In genomic region chr6:112407191-112407590, GRCh38 we compare ENCODE assay signal across 23 cellular contexts.
"Had no signal": no experiment of that assay in that cellular context is flagged by ENCODE, and none has a peak within 500 bp of the region (broad histone marks: within the 10 kb centered on the region; RNA-seq: fewer than 3 reads in every experiment).

No MANE protein-coding gene starts in this region.

- H3K27ac ChIP-seq: gastroesophageal sphincter, pancreas, prostate gland, right atrium auricular region, stomach, tibial artery had no signal

- H3K4me3 Mint-ChIP-seq: activated B cell treated with CpG ODN at 0.5 μM for 24 hours; activated CD8-positive, alpha-beta T cell treated with anti-CD3 and anti-CD28 coated beads for 36 hours; activated naive CD8-positive, alpha-beta T cell; activated T-cell treated with anti-CD3 and anti-CD28 coated beads, Interleukin-2, amount 50 U/mL, for 72 hours; memory B cell; naive thymus-derived CD8-positive, alpha-beta T cell; neural crest cell; stimulated activated naive B cell treated with anti-CD40 and anti-IgM and Interleukin-4, amounts not matched to agents 10 μg/mL and 1 μg/mL and 100 μg/mL, for 72 hours had no signal

- H3K27ac Mint-ChIP-seq: activated B cell treated with CpG ODN at 0.5 μM for 24 hours; activated CD8-positive, alpha-beta T cell treated with anti-CD3 and anti-CD28 coated beads for 36 hours; activated naive CD8-positive, alpha-beta T cell; activated T-cell treated with anti-CD3 and anti-CD28 coated beads, Interleukin-2, amount 50 U/mL, for 72 hours; memory B cell; naive thymus-derived CD8-positive, alpha-beta T cell; stimulated activated naive B cell treated with anti-CD40 and anti-IgM and Interleukin-4, amounts not matched to agents 10 μg/mL and 1 μg/mL and 100 μg/mL, for 72 hours had no signal

- H3K4me1 Mint-ChIP-seq: activated B cell treated with CpG ODN at 0.5 μM for 24 hours; memory B cell; naive thymus-derived CD8-positive, alpha-beta T cell; stimulated activated naive B cell treated with anti-CD40 and anti-IgM and Interleukin-4, amounts not matched to agents 10 μg/mL and 1 μg/mL and 100 μg/mL, for 72 hours had no signal

- H3K4me1 ChIP-seq: breast epithelium, pancreas, prostate gland, right atrium auricular region, stomach, tibial artery had no signal

- H3K9me3 Mint-ChIP-seq: activated B cell treated with CpG ODN at 0.5 μM for 24 hours; activated CD8-positive, alpha-beta T cell treated with anti-CD3 and anti-CD28 coated beads for 36 hours; activated T-cell treated with anti-CD3 and anti-CD28 coated beads, Interleukin-2, amount 50 U/mL, for 72 hours; memory B cell; stimulated activated naive B cell treated with anti-CD40 and anti-IgM and Interleukin-4, amounts not matched to agents 10 μg/mL and 1 μg/mL and 100 μg/mL, for 72 hours had no signal

- H3K4me3 ChIP-seq: breast epithelium, gastroesophageal sphincter, pancreas, prostate gland, right atrium auricular region, stomach, tibial artery had no signal

- ATAC-seq: activated CD8-positive, alpha-beta T cell treated with anti-CD3 and anti-CD28 coated beads for 36 hours; activated T-cell treated with anti-CD3 and anti-CD28 coated beads, Interleukin-2, amount 50 U/mL, for 72 hours; gastroesophageal sphincter; left cardiac atrium; naive thymus-derived CD8-positive, alpha-beta T cell; pancreas; stimulated activated naive B cell treated with anti-CD40 and anti-IgM and Interleukin-4, amounts not matched to agents 10 μg/mL and 1 μg/mL and 100 μg/mL, for 72 hours had no signal

- H3K36me3 ChIP-seq: breast epithelium, gastroesophageal sphincter, pancreas, prostate gland, right atrium auricular region, stomach, tibial artery had no signal

- H3K9me3 ChIP-seq: breast epithelium, gastroesophageal sphincter, pancreas, prostate gland, right atrium auricular region, stomach, tibial artery had no signal

- H3K27me3 ChIP-seq: breast epithelium, gastroesophageal sphincter, pancreas, right atrium auricular region, stomach, tibial artery had no signal

- H3K36me3 Mint-ChIP-seq: activated naive CD8-positive, alpha-beta T cell; memory B cell; naive thymus-derived CD8-positive, alpha-beta T cell; stimulated activated naive B cell treated with anti-CD40 and anti-IgM and Interleukin-4, amounts not matched to agents 10 μg/mL and 1 μg/mL and 100 μg/mL, for 72 hours had no signal

- DNase-seq: activated B cell treated with CpG ODN at 0.5 μM for 24 hours; activated CD4-positive, alpha-beta T cell treated with anti-CD3 and anti-CD28 coated beads, Interleukin-2, amount 50 U/mL, for 1 hour; activated CD8-positive, alpha-beta T cell treated with anti-CD3 and anti-CD28 coated beads for 36 hours; activated naive CD4-positive, alpha-beta T cell treated with Interleukin-2 at 50 U/mL for 16 hours; activated T-cell treated with anti-CD3 and anti-CD28 coated beads, Interleukin-2, amount 50 U/mL, for 72 hours; central memory CD4-positive, alpha-beta T cell; hippocampal formation; left cardiac atrium; midbrain; naive thymus-derived CD8-positive, alpha-beta T cell; pancreas; stimulated activated CD4-positive, alpha-beta T cell treated with anti-CD3 and anti-CD28 coated beads, Interleukin-15, amount 100 ng/mL, for 24 hours; stimulated activated CD4-positive, alpha-beta T cell treated with anti-CD3 and anti-CD28 coated beads, Interleukin-2, amount 100 ng/mL, for 24 hours; stimulated activated naive B cell treated with anti-CD40 and anti-IgM and Interleukin-4, amounts not matched to agents 10 μg/mL and 1 μg/mL and 100 μg/mL, for 72 hours; stomach; tibial artery had no signal
